Comparison of ENCODE assay signal across 9 cellular contexts in the genomic region with DNA sequence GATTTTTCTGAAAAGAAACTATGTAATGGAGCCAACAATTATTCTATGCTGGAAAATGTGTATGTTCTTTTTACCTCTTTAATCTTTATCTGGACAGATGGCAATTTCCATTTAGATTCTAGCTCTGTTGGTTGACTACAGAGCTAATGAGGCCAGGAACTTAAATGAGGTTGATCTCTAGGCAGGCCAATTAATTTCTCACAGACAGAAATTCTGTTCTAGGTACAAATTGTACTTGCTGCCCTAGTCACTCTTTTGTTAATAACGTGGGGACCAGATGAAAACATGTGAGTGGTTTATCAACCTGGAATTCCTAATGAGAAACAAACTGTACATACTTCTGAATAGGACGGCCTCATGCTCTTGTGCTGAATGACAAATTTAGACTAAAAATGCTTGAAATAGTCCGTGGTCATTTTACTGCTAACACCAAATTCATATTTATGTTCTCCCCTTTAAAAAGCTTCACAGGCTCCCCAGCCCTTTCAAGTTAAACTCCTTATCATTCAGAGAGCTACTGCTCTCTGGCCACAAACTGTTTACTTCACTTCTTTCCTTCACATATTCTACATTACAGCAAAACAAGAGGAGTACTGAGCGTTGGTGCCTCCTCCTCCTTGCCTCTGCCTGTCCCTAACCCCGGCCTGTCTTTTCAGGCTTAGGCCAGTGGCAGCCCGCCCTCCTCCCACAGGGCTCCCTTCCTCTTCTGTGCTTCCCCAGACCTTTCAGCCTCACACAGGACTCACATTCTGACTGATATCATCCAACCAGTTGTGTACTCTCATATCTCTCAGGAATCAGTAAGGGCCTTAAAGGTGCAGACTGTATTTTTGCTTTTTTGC. TPM values are rescaled to one million over a fixed set of nuclear protein-coding genes. Genes with fewer than 3 reads are reported as not detected.
DNase-seq lines count a peak whose midpoint lies in the region; ATAC-seq, FAIRE-seq and TF ChIP-seq lines count a peak whose summit lies in the region.
"Had no signal": no experiment of that assay in that cellular context is flagged by ENCODE, and none has a peak within 500 bp of the region (broad histone marks: within the 10 kb centered on the region; RNA-seq: fewer than 3 reads in every experiment).

No MANE protein-coding gene starts in this region.

- peaks cover 13% of the 10 kb centered on the region for H3K4me1 Mint-ChIP-seq in astrocyte (ENCODE audit: low read depth, unreplicated experiment)

- peak; percentile 74 for ATAC-seq in GM18519 (IDR thresholded peaks at IDR 0.05; ENCODE audit: low FRiP score, unreplicated experiment)
- no peak for ATAC-seq in PC-3

- H3K27ac ChIP-seq in astrocyte (ENCODE audit: low read depth, low read length) (no peak overlapping the region), keratinocyte (ENCODE audit: control insufficient read depth, insufficient read depth, low read length) (peak overlapping the region; percentile 50), subcutaneous abdominal adipose tissue (ENCODE audit: low read depth, low read length) (peak overlapping the region; percentile 25), PC-3 (ENCODE audit: low read length) (no peak overlapping the region)
- H3K27ac ChIP-seq: SJSA1 had no signal

- POLR2A ChIA-PET in PC-3 (lab: Charles Lee; ENCODE audit: unreplicated experiment): interaction anchor here (0.6 kb wide), 1 partner anchor 9 kb away, joined by 3 read pairs; no protein-coding TSS in a partner anchor

- peak overlapping the region; percentile 55 for H3K4me3 Mint-ChIP-seq in astrocyte (ENCODE audit: unreplicated experiment)

- H3K36me3 ChIP-seq in H7 (replicated peaks; ENCODE audit: control insufficient read depth, insufficient read depth, low read length): no peaks in the 10 kb centered on the region
- H3K36me3 ChIP-seq in astrocyte (ENCODE audit: insufficient read depth, low read length): no peaks in the 10 kb centered on the region
- peaks cover 0 to 2% of the 10 kb centered on the region in 2 experiments for H3K36me3 ChIP-seq in keratinocyte (ENCODE audit: control insufficient read depth in 2 of 2, extremely low read depth in 1 of 2, insufficient read depth in 2 of 2, low read length in 2 of 2)
- peaks cover 0 to 11% (median 2%) of the 10 kb centered on the region in 5 donors for H3K36me3 ChIP-seq in subcutaneous abdominal adipose tissue (ENCODE audit: control insufficient read depth in 5 of 5, insufficient read depth in 5 of 5, low read length in 5 of 5)
- no peaks in the 10 kb centered on the region for H3K36me3 ChIP-seq in PC-3 (ENCODE audit: low read depth, low read length)

- BruUV-seq in PC-3 (replicated peaks; lab: Mats Ljungman, UMichigan): no TSS peak

- TF ChIP-seq CTCF in astrocyte (IDR thresholded peaks at IDR 0.05; ENCODE audit: insufficient read depth, low read depth, low read length): no peak
- no peak for TF ChIP-seq CTCF in keratinocyte (optimal IDR thresholded peaks at IDR 0.05 in 1 of 3, IDR thresholded peaks at IDR 0.05 in 1 of 3, conservative IDR thresholded peaks at IDR 0.05 in 1 of 3; ENCODE audit: extremely low read depth in 1 of 3, insufficient read depth in 2 of 3, low read length in 3 of 3)
- no peak for TF ChIP-seq CTCF in PC-3 (conservative IDR thresholded peaks at IDR 0.05; ENCODE audit: low read depth, low read length)

- peaks cover 4% of the 10 kb centered on the region for H3K4me1 ChIP-seq in astrocyte (ENCODE audit: insufficient read depth, low read length)
- H3K4me1 ChIP-seq in keratinocyte (ENCODE audit: control insufficient read depth, extremely low read depth, insufficient read depth, low read length): peaks cover 10% of the 10 kb centered on the region
- H3K4me1 ChIP-seq in subcutaneous abdominal adipose tissue (ENCODE audit: control insufficient read depth in 5 of 5, insufficient read depth in 5 of 5, low read length in 5 of 5): peaks cover 0 to 18% (median 9%) of the 10 kb centered on the region in 5 donors
- no peaks in the 10 kb centered on the region for H3K4me1 ChIP-seq in PC-3 (ENCODE audit: insufficient read depth, low read length)
- H3K4me1 ChIP-seq: SJSA1 had no signal

- intact Hi-C loops in PC-3 (cut with micrococcal nuclease): loop anchor here (5.0 to 10.0 kb wide), 2 partner anchors 114 to 377 kb away; partner anchors contain the start of gene JARID2

- no peaks in the 10 kb centered on the region for H3K9me1 ChIP-seq in keratinocyte (ENCODE audit: control insufficient read depth, extremely low read depth, insufficient read depth, low read length)

- no peaks in the 10 kb centered on the region for H3K36me3 Mint-ChIP-seq in astrocyte (ENCODE audit: low read depth, unreplicated experiment)

- no peaks in the 10 kb centered on the region for H3K27me3 ChIP-seq in H7 (ENCODE audit: control insufficient read depth, insufficient read depth, low read length)
- H3K27me3 ChIP-seq in astrocyte (ENCODE audit: insufficient read depth, low read length): no peaks in the 10 kb centered on the region
- H3K27me3 ChIP-seq in keratinocyte (ENCODE audit: control insufficient read depth, extremely low read depth, insufficient read depth, low read length): no peaks in the 10 kb centered on the region
- no peaks in the 10 kb centered on the region for H3K27me3 ChIP-seq in subcutaneous abdominal adipose tissue (ENCODE audit: control insufficient read depth in 5 of 5, insufficient read depth in 4 of 5, low read length in 5 of 5)
- no peaks in the 10 kb centered on the region for H3K27me3 ChIP-seq in PC-3 (ENCODE audit: low read length)
- H3K27me3 ChIP-seq: SJSA1 had no signal

- H3K79me2 ChIP-seq in astrocyte (ENCODE audit: insufficient read depth, low read length): no peaks in the 10 kb centered on the region
- no peaks in the 10 kb centered on the region for H3K79me2 ChIP-seq in keratinocyte (ENCODE audit: control insufficient read depth, insufficient read depth, low read length)
- H3K79me2 ChIP-seq in PC-3 (ENCODE audit: low read length): no peaks in the 10 kb centered on the region; the same call in 1 of the 2 replicates

- H3K9ac ChIP-seq in astrocyte (ENCODE audit: low read length): no peak overlapping the region
- H3K9ac ChIP-seq in keratinocyte (ENCODE audit: control insufficient read depth, extremely low read depth, insufficient read depth, low read length): peak overlapping the region; percentile 64
- H3K9ac ChIP-seq in subcutaneous abdominal adipose tissue (ENCODE audit: low read length in 5 of 5): peak overlapping the region in 2 of 5 donors; percentile 4 to 31
- no peak overlapping the region for H3K9ac ChIP-seq in PC-3 (ENCODE audit: low read length)

- H3K9me3 ChIP-seq in astrocyte (ENCODE audit: insufficient read depth, low read depth, low read length) (no peaks in the 10 kb centered on the region), keratinocyte (ENCODE audit: control insufficient read depth, low read depth, low read length) (no peaks in the 10 kb centered on the region), subcutaneous abdominal adipose tissue (ENCODE audit: control insufficient read depth in 5 of 5, low read length in 5 of 5) (no peaks in the 10 kb centered on the region), PC-3 (ENCODE audit: low read length) (no peaks in the 10 kb centered on the region)
- H3K9me3 ChIP-seq: SJSA1 had no signal

- DNase-seq in H7 (peak; percentile 24), MV-4-11 (lab: John Stamatoyannopoulos, UW) (peak; percentile 85), astrocyte (ENCODE audit: low read depth) (no peak), keratinocyte (ENCODE audit: low read depth, low spot score) (no peak), PC-3 (no peak), NCI-H128 (lab: John Stamatoyannopoulos, UW; ENCODE audit: unreplicated experiment) (no peak)

- H4K20me1 ChIP-seq in astrocyte (ENCODE audit: insufficient read depth, low read length) (peaks cover 10% of the 10 kb centered on the region), keratinocyte (ENCODE audit: control insufficient read depth, extremely low read depth, insufficient read depth, low read length) (no peaks in the 10 kb centered on the region), PC-3 (ENCODE audit: low read length) (no peaks in the 10 kb centered on the region)

- no peaks in the 10 kb centered on the region for H3K9me3 Mint-ChIP-seq in astrocyte (ENCODE audit: unreplicated experiment)

- no peak overlapping the region for H3K4me3 ChIP-seq in H7 (ENCODE audit: insufficient read depth, low read depth, low read length)
- H3K4me3 ChIP-seq in astrocyte (ENCODE audit: insufficient read depth, low read depth, low read length): no peak overlapping the region
- peak overlapping the region in 2 of 3 experiments; percentile 14 to 39 for H3K4me3 ChIP-seq in keratinocyte (ENCODE audit: control insufficient read depth in 2 of 3, extremely low read depth in 1 of 3, insufficient read depth in 2 of 3, low read depth in 1 of 3, low read length in 3 of 3)
- no peak overlapping the region for H3K4me3 ChIP-seq in subcutaneous abdominal adipose tissue (ENCODE audit: low read depth in 1 of 5, low read length in 5 of 5)
- H3K4me3 ChIP-seq in PC-3 (ENCODE audit: low read length): no peak overlapping the region
- H3K4me3 ChIP-seq: SJSA1 had no signal

- no peaks in the 10 kb centered on the region for H3K9me2 ChIP-seq in PC-3 (replicated peaks; ENCODE audit: low read length)

- no peaks in the 10 kb centered on the region for H3F3A ChIP-seq in PC-3 (ENCODE audit: low read length, unreplicated experiment)

- no peak overlapping the region for H3K4me2 ChIP-seq in astrocyte (ENCODE audit: low read length)
- peak overlapping the region; percentile 67 for H3K4me2 ChIP-seq in keratinocyte (ENCODE audit: control insufficient read depth, extremely low read depth, insufficient read depth, low read depth, low read length)
- H3K4me2 ChIP-seq in PC-3 (ENCODE audit: low read length): no peak overlapping the region

- H2AFZ ChIP-seq in astrocyte (ENCODE audit: low read depth, low read length): no peak overlapping the region
- H2AFZ ChIP-seq in keratinocyte (ENCODE audit: control insufficient read depth, low read length): peak overlapping the region; percentile 78
- no peak overlapping the region for H2AFZ ChIP-seq in PC-3 (ENCODE audit: low read length)

- FAIRE-seq in astrocyte (lab: Jason Lieb, UNC) (no peak), keratinocyte (lab: Jason Lieb, UNC) (peak; percentile 78)

- H3K27me3 Mint-ChIP-seq in astrocyte (ENCODE audit: low read depth, unreplicated experiment): no peaks in the 10 kb centered on the region

- peak overlapping the region; percentile 80 for H3K27ac Mint-ChIP-seq in astrocyte (ENCODE audit: unreplicated experiment)

- CTCF ChIA-PET in PC-3 (lab: Charles Lee): no interaction called here

- dilution Hi-C loops in keratinocyte (cut with MboI; ENCODE audit: extremely low pct_ligation_motif_present, low sequenced_read_pairs): no loop called here

RNA-seq across cellular contexts. Expression of gene DTNBP1, which starts 41.4 kb away (rescaled TPM):
- 3.7 and 4.2 TPM in 2 replicates for total RNA-seq in H7 (2014; rRNA removed; shearing (Covaris generic))
- total RNA-seq in astrocyte (11.6 and 13.0 TPM in 2 replicates), PC-3 (2014; rRNA removed) (7.9 and 9.8 TPM in 2 replicates)
- polyA plus RNA-seq in keratinocyte: 11.2 to 17.9 TPM (median 11.5 TPM) in 3 replicates
- 18.8 TPM for polyA plus RNA-seq in keratinocyte (2011; ENCODE audit: low read depth)
- 11.6 and 14.4 TPM in 2 replicates for polyA plus RNA-seq in keratinocyte (2011; cell fraction: cytosol; rRNA removed)
- 14.8 and 17.4 TPM in 2 replicates for polyA plus RNA-seq in keratinocyte (2011; cell fraction: nucleus; rRNA removed)
- 8.9 and 12.4 TPM in 2 replicates for polyA plus RNA-seq in keratinocyte (2012; ENCODE audit: low replicate concordance)
- polyA minus RNA-seq in keratinocyte: 10.3 to 13.6 TPM (median 10.9 TPM) in 3 replicates
- 6.7 TPM for polyA minus RNA-seq in keratinocyte (2011; cell fraction: cytosol; rRNA and poly(A)+ RNA removed)
- 3.2 and 8.8 TPM in 2 replicates for polyA minus RNA-seq in keratinocyte (2011; cell fraction: nucleus; rRNA and poly(A)+ RNA removed)

Comparison
In these comparisons a context has a peak if more than half of its experiments do, and no peak if none do; other contexts are left out.
1. DNase-seq: peak in H7 (single experiment) and MV-4-11 (single experiment); none in astrocyte (single experiment), keratinocyte (single experiment), PC-3 (single experiment) and NCI-H128 (single experiment).
2. H3K4me3 ChIP-seq: peak in keratinocyte (2 of 3); none in H7 (single experiment), astrocyte (single experiment), subcutaneous abdominal adipose tissue (0 of 5) and PC-3 (single experiment).
3. H3K27ac ChIP-seq: peak in keratinocyte (single experiment) and subcutaneous abdominal adipose tissue (single experiment); none in astrocyte (single experiment) and PC-3 (single experiment).